ENCODE assay signal across 1 cellular context in genomic region chr22:30275625-30276024, GRCh38.
TF ChIP-seq lines count a peak whose summit lies in the region.

No MANE protein-coding gene starts in this region.

TF ChIP-seq in GM23338, 12 proteins besides CTCF, POLR2A, EP300 and RAD21 (continued from another document):
- no peak for TF ChIP-seq ETS1 (IDR thresholded peaks at IDR 0.05)
- no peak for TF ChIP-seq STAT1 (IDR thresholded peaks at IDR 0.05; ENCODE audit: unreplicated experiment)
- no peak for TF ChIP-seq CREB1 (CRISPR knock-in tag; IDR thresholded peaks at IDR 0.05; ENCODE audit: low read depth)
- no peak for TF ChIP-seq ZNF114 (CRISPR knock-in tag; IDR thresholded peaks at IDR 0.05)
- no peak for TF ChIP-seq EZH2 (IDR thresholded peaks at IDR 0.05; ENCODE audit: low read depth, unreplicated experiment)
- TF ChIP-seq ZNF462 (CRISPR knock-in tag; IDR thresholded peaks at IDR 0.05): no peak
- TF ChIP-seq EZH2phosphoT487 (IDR thresholded peaks at IDR 0.05; ENCODE audit: unreplicated experiment): no peak
- TF ChIP-seq ZNF331 (CRISPR knock-in tag; IDR thresholded peaks at IDR 0.05; ENCODE audit: low read depth): no peak
- no peak for TF ChIP-seq REST (IDR thresholded peaks at IDR 0.05; ENCODE audit: unreplicated experiment)
- TF ChIP-seq NANOG (IDR thresholded peaks at IDR 0.05; ENCODE audit: borderline replicate concordance): no peak
- TF ChIP-seq JUNB (IDR thresholded peaks at IDR 0.05; ENCODE audit: unreplicated experiment): no peak
